In genomic region chr22:20013382-20013871, GRCh38 we compare ENCODE assay signal across 8 cellular contexts. TPM values are rescaled to one million over a fixed set of nuclear protein-coding genes. Genes with fewer than 3 reads are reported as not detected.
A peak's percentile ranks its signal among the peaks of the same experiment; 100 is the strongest.
DNase-seq lines count a peak whose midpoint lies in the region; ATAC-seq, FAIRE-seq and TF ChIP-seq lines count a peak whose summit lies in the region.

No MANE protein-coding gene starts in this region.

- H3K9ac ChIP-seq in SK-N-SH = no peak overlapping the region

- H4K20me1 ChIP-seq in SK-N-SH (ENCODE audit: insufficient read depth) = no peaks in the 10 kb centered on the region

- H2AFZ ChIP-seq in SK-N-SH (ENCODE audit: low read depth) = no peak overlapping the region

- H3K4me3 ChIP-seq in A549 = no peak overlapping the region
- H3K4me3 ChIP-seq in SK-N-SH (ENCODE audit: low read depth in 2 of 2, low read length in 1 of 2) = no peak overlapping the region; a peak in 1 of 4 replicates
- no peak overlapping the region for H3K4me3 ChIP-seq in epithelial cell of esophagus (ENCODE audit: low read length)

- TF ChIP-seq CTCF in A549 (IDR thresholded peaks at IDR 0.05) = peak; percentile 37; the same call in 2 of the 3 replicates
- TF ChIP-seq CTCF in GM12873 (IDR thresholded peaks at IDR 0.05; ENCODE audit: insufficient read depth, low read depth, low read length, missing control alignments) = peak; percentile 72
- TF ChIP-seq CTCF in SK-N-SH (IDR thresholded peaks at IDR 0.05) = peak; percentile 81
- TF ChIP-seq CTCF in epithelial cell of esophagus (IDR thresholded peaks at IDR 0.05; ENCODE audit: insufficient read depth, low read depth, low read length, missing control alignments) = peak; percentile 66
- peak; percentile 78 for TF ChIP-seq CTCF in nephron progenitor cell (IDR thresholded peaks at IDR 0.05)

- CTCF ChIA-PET in A549 (lab: Yijun Ruan, JAX) (interaction anchor here (0.5 to 5.8 kb wide), 15 partner anchors 12 to 108 kb away, joined by 3 to 89 read pairs (median 8); no protein-coding TSS in a partner anchor), SK-N-SH (lab: Yijun Ruan, JAX) (interaction anchor here (0.8 to 8.9 kb wide), 25 partner anchors 8 to 283 kb away, joined by 3 to 501 read pairs (median 5); partner anchors contain the start of genes COMT, RANBP1, TANGO2 and TXNRD2)

- H3K9me3 ChIP-seq in A549 (no peaks in the 10 kb centered on the region), SK-N-SH (no peaks in the 10 kb centered on the region)

- H3K4me2 ChIP-seq in A549 (no peak overlapping the region), SK-N-SH (no peak overlapping the region)

- no peak overlapping the region for H3K27ac Mint-ChIP-seq in nephron progenitor cell

- no peaks in the 10 kb centered on the region for H3K9me3 Mint-ChIP-seq in nephron progenitor cell

- H3K4me1 Mint-ChIP-seq in nephron progenitor cell = peaks cover 5% of the 10 kb centered on the region

- 5% methylated on average over 3 of the region's 11 CpGs for WGBS in A549 (ENCODE audit: missing lambda C conversion rate)
- WGBS in SK-N-SH (ENCODE audit: low lambda C conversion rate) = 13% methylated on average over 1 of the region's 11 CpGs

- H3K36me3 ChIP-seq in SK-N-SH (replicated peaks in 1 of 2; ENCODE audit: control insufficient read depth in 1 of 2, insufficient read depth in 2 of 2, low read length in 1 of 2) = no peaks in the 10 kb centered on the region

- H3K9me2 ChIP-seq in SK-N-SH = no peaks in the 10 kb centered on the region

- POLR2A ChIA-PET in A549 (lab: Yijun Ruan, JAX) (interaction anchor here (1.1 kb wide), 1 partner anchor 44 kb away, joined by 3 read pairs; no protein-coding TSS in a partner anchor), SK-N-SH (lab: Yijun Ruan, JAX) (interaction anchor here (0.9 to 4.8 kb wide), 8 partner anchors 8 to 51 kb away, joined by 3 to 63 read pairs (median 6); partner anchors contain the start of gene TANGO2)

- H3K36me3 Mint-ChIP-seq in nephron progenitor cell (ENCODE audit: low read depth) = no peaks in the 10 kb centered on the region

- peaks cover 5% of the 10 kb centered on the region; the same call in 1 of the 3 replicates for H3K4me1 ChIP-seq in A549
- H3K4me1 ChIP-seq in SK-N-SH (ENCODE audit: control insufficient read depth in 1 of 2, insufficient read depth in 2 of 2, low read depth in 1 of 2, low read length in 1 of 2) = peaks cover 0 to 73% of the 10 kb centered on the region in 2 experiments; a peak in 1 of 4 replicates

- TF ChIP-seq EP300 in A549 (IDR thresholded peaks at IDR 0.05) (no peak), SK-N-SH (IDR thresholded peaks at IDR 0.05; ENCODE audit: borderline replicate concordance in 1 of 2, low read depth in 1 of 2, low read length in 1 of 2) (no peak)

- FAIRE-seq in A549 (lab: Jason Lieb, UNC) = no peak

- H3K79me2 ChIP-seq in SK-N-SH (ENCODE audit: insufficient read depth) = no peaks in the 10 kb centered on the region

- no peak for TF ChIP-seq POLR2A in A549 (IDR thresholded peaks at IDR 0.05; ENCODE audit: low read length)

- no peak overlapping the region for H3K4me3 Mint-ChIP-seq in nephron progenitor cell

- peaks cover 46% of the 10 kb centered on the region for H3K27me3 Mint-ChIP-seq in nephron progenitor cell (ENCODE audit: low read depth, poor library complexity)

- H3F3A ChIP-seq in SK-N-SH (replicated peaks; ENCODE audit: insufficient read depth) = peaks cover 5% of the 10 kb centered on the region

- TF ChIP-seq RAD21 in A549 (conservative IDR thresholded peaks at IDR 0.05 in 1 of 2, IDR thresholded peaks at IDR 0.05 in 1 of 2) = peak; percentile 31 to 53; a peak in 2 of 5 replicates
- TF ChIP-seq RAD21 in SK-N-SH (IDR thresholded peaks at IDR 0.05; ENCODE audit: low read length) = peak; percentile 96

- DNase-seq in A549 (ENCODE audit: low read depth in 1 of 2, low spot score in 1 of 2) (peak in 1 of 2 experiments; percentile 33), SK-N-SH (peak; percentile 86), epithelial cell of esophagus (ENCODE audit: low read depth) (peak; percentile 51), nephron progenitor cell (peak; percentile 85), NCI-H187 treated with DMSO at 0.1 percent for 48 hours (lab: John Stamatoyannopoulos, UW) (no peak), NCI-H2029 (lab: John Stamatoyannopoulos, UW) (no peak)

- H3K27ac ChIP-seq in A549 (no peak overlapping the region), SK-N-SH (ENCODE audit: low read depth in 2 of 2, low read length in 1 of 2) (peak overlapping the region in 1 of 2 experiments; percentile 53; a peak in 1 of 4 replicates)

- ATAC-seq in A549 = peak in 1 of 2 experiments; percentile 67; a peak in 3 of 6 replicates
- no peak for ATAC-seq in GM21723 (IDR thresholded peaks at IDR 0.05; ENCODE audit: unreplicated experiment)

- no peaks in the 10 kb centered on the region for H3K27me3 ChIP-seq in SK-N-SH (ENCODE audit: insufficient read depth)

TF ChIP-seq in A549, 52 proteins besides CTCF, POLR2A, EP300 and RAD21:
- no peak for TF ChIP-seq RCOR1 (IDR thresholded peaks at IDR 0.05; ENCODE audit: low read depth, low read length)
- peak; percentile 50; the same call in 2 of the 3 replicates for TF ChIP-seq SMC3 (IDR thresholded peaks at IDR 0.05)

TF ChIP-seq in SK-N-SH, 30 proteins besides CTCF, POLR2A, EP300 and RAD21:
- TF ChIP-seq POLR2AphosphoS5 (IDR thresholded peaks at IDR 0.05; ENCODE audit: low read depth, low read length) (no peak), SMC3 (IDR thresholded peaks at IDR 0.05; ENCODE audit: low read depth, low read length) (peak; percentile 99), CHD2 (IDR thresholded peaks at IDR 0.05; ENCODE audit: low read length, partially characterized antibody) (peak; percentile 59)

RNA-seq across cellular contexts. Expression of gene ARVCF, which starts 3.2 kb away (rescaled TPM):
- polyA plus RNA-seq in A549 (2011; rRNA removed) (0.81 and 1.1 TPM in 2 replicates), A549 (2017; fragmentation: RNase III; extraction: RNeasy Plus Mini Kit Qiagen cat#74134 plus additional on column Dnase treatment) (1.2 to 2.1 TPM (median 1.9 TPM) in 3 replicates), SK-N-SH (2012; rRNA removed) (27.4 and 33.0 TPM in 2 replicates)
- 1.9 and 2.2 TPM in 2 replicates for polyA plus RNA-seq in A549 (2012; cell fraction: cytosol; rRNA removed)
- polyA plus RNA-seq in A549 (2012; cell fraction: nucleus; rRNA removed) = 10.6 and 13.2 TPM in 2 replicates
- polyA minus RNA-seq in A549 (2011; rRNA and poly(A)+ RNA removed) = 1.1 and 2.8 TPM in 2 replicates
- polyA plus RNA-seq in SK-N-SH (2012; cell fraction: cytosol; rRNA removed) = 8.7 and 26.7 TPM in 2 replicates
- 105 and 141 TPM in 2 replicates for polyA plus RNA-seq in SK-N-SH (2012; cell fraction: nucleus; rRNA removed)

RNA-seq across cellular contexts. Expression of gene TANGO2, which starts 7.5 kb away (rescaled TPM):
- 13.2 and 15.0 TPM in 2 replicates for polyA plus RNA-seq in A549 (2011; rRNA removed)
- 22.7 and 28.4 TPM in 2 replicates for polyA plus RNA-seq in A549 (2012; cell fraction: cytosol; rRNA removed)
- 29.8 and 35.2 TPM in 2 replicates for polyA plus RNA-seq in A549 (2012; cell fraction: nucleus; rRNA removed)
- polyA plus RNA-seq in A549 (2017; fragmentation: RNase III; extraction: RNeasy Plus Mini Kit Qiagen cat#74134 plus additional on column Dnase treatment) = 13.5 to 14.1 TPM (median 13.8 TPM) in 3 replicates
- polyA minus RNA-seq in A549 (2011; rRNA and poly(A)+ RNA removed) = 28.0 and 38.6 TPM in 2 replicates
- polyA plus RNA-seq in SK-N-SH (2012; rRNA removed) = 20.7 and 25.5 TPM in 2 replicates
- 10.1 and 15.9 TPM in 2 replicates for polyA plus RNA-seq in SK-N-SH (2012; cell fraction: cytosol; rRNA removed)
- polyA plus RNA-seq in SK-N-SH (2012; cell fraction: nucleus; rRNA removed) = 28.8 and 32.7 TPM in 2 replicates

Comparison
In these comparisons a context has a peak if more than half of its experiments do, and no peak if none do; other contexts are left out.
1. DNase-seq: peak in SK-N-SH (single experiment), epithelial cell of esophagus (single experiment) and nephron progenitor cell (single experiment); none in NCI-H187 treated with DMSO at 0.1 percent for 48 hours (single experiment) and NCI-H2029 (single experiment).
2. Of the 12 proteins assayed by ChIP-seq in both A549 and SK-N-SH: peak only in A549: none; only in SK-N-SH: CHD2; in both: CTCF, RAD21 and SMC3; in neither: 8.
3. Peak in every context shown above with its lines, with median percentiles within 50 percentile points of each other: CTCF ChIP-seq.